ENCODE assay signal across 8 cellular contexts in genomic region chrX:9885150-9885549, GRCh38.
DNase-seq lines count a peak whose midpoint lies in the region; ATAC-seq and TF ChIP-seq lines count a peak whose summit lies in the region.

No MANE protein-coding gene starts in this region.

- in situ Hi-C loops in GM13976 (cut with MboI; ENCODE audit: low sequenced_read_pairs, unreplicated experiment), result loop anchor here (10.0 kb wide), 1 partner anchor 100 kb away; no protein-coding TSS in a partner anchor
- in situ Hi-C loops in Panc1 (cut with HindIII; ENCODE audit: low pct_unique_long_range_greater_than_20kb, low sequenced_read_pairs), result no loop called here

- POLR2A ChIA-PET in A673 (lab: Charles Lee; ENCODE audit: low non-redundant PET), result no interaction called here
- POLR2A ChIA-PET in Panc1 (lab: Charles Lee), result no interaction called here

- no peak overlapping the region for H3K27ac ChIP-seq in A673 (ENCODE audit: low read depth, low read length, poor library complexity, severe bottlenecking)
- H3K27ac ChIP-seq in Panc1 (ENCODE audit: low read length), result no peak overlapping the region
- no peak overlapping the region for H3K27ac ChIP-seq in psoas muscle

- ATAC-seq in Panc1 (peak; percentile 88), psoas muscle (peak in 3 of 4 donors; percentile 54 to 72 (median 55)), HG03039 (IDR thresholded peaks at IDR 0.05; ENCODE audit: unreplicated experiment) (no peak)

- H3K4me3 ChIP-seq in A673 (ENCODE audit: low read depth, low read length, poor library complexity, severe bottlenecking) (no peak overlapping the region), Panc1 (ENCODE audit: low read depth in 2 of 2, low read length in 2 of 2) (no peak overlapping the region), psoas muscle (no peak overlapping the region)

- intact Hi-C loops in A673 (cut with micrococcal nuclease; ENCODE audit: unreplicated experiment), result loop anchor here (1.0 to 5.0 kb wide), 2 partner anchors 102 to 234 kb away; no protein-coding TSS in a partner anchor
- intact Hi-C loops in Panc1 (cut with micrococcal nuclease; ENCODE audit: unreplicated experiment), result no loop called here
- intact Hi-C loops in head of caudate nucleus (cut with DNase I), result loop anchor here (5.0 to 10.0 kb wide), 2 partner anchors 110 to 232 kb away; no protein-coding TSS in a partner anchor
- intact Hi-C loops in psoas muscle (cut with DNase I), result loop anchor here in 1 of 2 donors (5.0 kb wide), 1 partner anchor 112 kb away; no protein-coding TSS in a partner anchor

- H3K4me1 ChIP-seq in A673 (ENCODE audit: insufficient read depth, low read length, poor library complexity, severe bottlenecking) (no peaks in the 10 kb centered on the region), Panc1 (ENCODE audit: control insufficient read depth, insufficient read depth, low read length) (no peaks in the 10 kb centered on the region), psoas muscle (no peaks in the 10 kb centered on the region)

- peak; percentile 77 for DNase-seq in A673 (ENCODE audit: low spot score)
- peak; percentile 77 for DNase-seq in GM13976 (ENCODE audit: low spot score)
- peak; percentile 47 for DNase-seq in HK-2 (ENCODE audit: unreplicated experiment)
- peak; percentile 20 for DNase-seq in Panc1 (ENCODE audit: low read depth, low spot score)
- DNase-seq in activated T-helper 9 cell treated with anti-CD3 and anti-CD28 coated beads, Interleukin-2, amount 50 U/mL, for 16 hours (ENCODE audit: low read depth), result peak; percentile 9
- peak; percentile 52 to 88 (median 74) for DNase-seq in head of caudate nucleus
- DNase-seq in psoas muscle, result peak; percentile 34 to 64

- TF ChIP-seq CTCF in A673 (conservative IDR thresholded peaks at IDR 0.05; ENCODE audit: low read depth, low read length) (peak; percentile 80), GM13976 (IDR thresholded peaks at IDR 0.05; ENCODE audit: borderline replicate concordance, control extremely low read depth, extremely low read depth, insufficient read depth, missing control alignments) (peak; percentile 75), Panc1 (IDR thresholded peaks at IDR 0.05) (peak; percentile 85), psoas muscle (IDR thresholded peaks at IDR 0.05) (peak; percentile 43)

- WGBS in psoas muscle, 3 donors, result 13 to 25% (median 14%) methylated on average over 7 to 8 of the region's 8 CpGs

- no peaks in the 10 kb centered on the region for H3K9me3 ChIP-seq in A673 (ENCODE audit: low read depth, low read length, poor library complexity, severe bottlenecking)
- H3K9me3 ChIP-seq in Panc1 (ENCODE audit: control insufficient read depth, insufficient read depth, low read depth, low read length), result no peaks in the 10 kb centered on the region
- H3K9me3 ChIP-seq in psoas muscle, result no peaks in the 10 kb centered on the region

- H3K36me3 ChIP-seq in A673 (ENCODE audit: insufficient read depth, low read length, poor library complexity, severe bottlenecking) (no peaks in the 10 kb centered on the region), Panc1 (ENCODE audit: control insufficient read depth, insufficient read depth, low read length) (no peaks in the 10 kb centered on the region), psoas muscle (ENCODE audit: insufficient read depth in 1 of 2, low read depth in 1 of 2) (no peaks in the 10 kb centered on the region)

- H3K27me3 ChIP-seq in A673 (replicated peaks; ENCODE audit: insufficient read depth, low read depth, low read length, poor library complexity) (no peaks in the 10 kb centered on the region), Panc1 (ENCODE audit: control insufficient read depth, insufficient read depth, low read length) (no peaks in the 10 kb centered on the region), psoas muscle (ENCODE audit: insufficient read depth in 3 of 3, low read length in 2 of 3) (peaks cover 0 to 14% (median 0%) of the 10 kb centered on the region in 3 donors)

- BruUV-seq in A673 (replicated peaks; lab: Mats Ljungman, UMichigan), result no TSS peak
- no TSS peak for BruUV-seq in Panc1 (replicated peaks; lab: Mats Ljungman, UMichigan)

- CTCF ChIA-PET in A673 (lab: Charles Lee) (no interaction called here), Panc1 (lab: Charles Lee) (no interaction called here)

Comparison
In these comparisons a context has a peak if more than half of its experiments do, and no peak if none do; other contexts are left out.
1. DNase-seq: peak in every context shown above with its lines; median percentile 77 in A673; 77 in GM13976; 74 in head of caudate nucleus; 49 in psoas muscle; 47 in HK-2; 20 in Panc1; 9 in activated T-helper 9 cell treated with anti-CD3 and anti-CD28 coated beads, Interleukin-2, amount 50 U/mL, for 16 hours.